In the genomic region with DNA sequence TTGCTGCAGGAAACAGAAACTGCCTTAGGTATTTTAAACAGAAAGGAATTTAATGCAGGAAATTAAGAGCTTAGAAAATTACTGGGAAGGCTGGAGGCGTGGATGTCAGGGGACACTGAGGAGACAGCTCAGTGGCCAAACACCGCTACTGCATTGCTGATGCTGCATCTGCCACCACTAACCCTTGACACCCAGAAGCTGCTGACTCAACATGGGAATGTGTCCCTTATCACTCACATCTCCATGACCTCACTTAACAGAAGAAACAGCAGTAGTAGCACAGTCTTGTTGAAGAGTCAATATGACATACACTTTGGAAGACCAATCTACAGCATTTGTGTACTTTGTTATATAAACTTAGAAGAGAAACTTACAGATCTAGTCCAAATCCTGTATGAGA, we compare ENCODE assay signal across 8 cellular contexts.
DNase-seq lines count a peak whose midpoint lies in the region; ATAC-seq, FAIRE-seq and TF ChIP-seq lines count a peak whose summit lies in the region.

No MANE protein-coding gene starts in this region.

- H3K27ac ChIP-seq in H9 (ENCODE audit: insufficient read length, low read depth, low read length): no peak overlapping the region
- H3K27ac ChIP-seq in OCI-LY7 (ENCODE audit: low read depth, low read length, poor library complexity, severe bottlenecking): no peak overlapping the region
- H3K27ac ChIP-seq in tibial artery: no peak overlapping the region
- no peak overlapping the region for H3K27ac ChIP-seq in pancreas

- no peak overlapping the region for H3K9ac ChIP-seq in H9 (ENCODE audit: extremely low read depth, insufficient read length, low read length)

- H3K56ac ChIP-seq in H9 (ENCODE audit: insufficient read length, low read depth, low read length): no peak overlapping the region

- no peaks in the 10 kb centered on the region for H3K79me1 ChIP-seq in H9 (ENCODE audit: insufficient read depth, low read depth, low read length, poor library complexity, severe bottlenecking)

- H3K4me2 ChIP-seq in H9 (ENCODE audit: insufficient read depth, insufficient read length, low read length): no peak overlapping the region
- H3K4me2 ChIP-seq in OCI-LY7 (ENCODE audit: low read length): no peak overlapping the region

- H3K4me3 Mint-ChIP-seq in H9 (no peak overlapping the region), natural killer cell (no peak overlapping the region)

- H3K4me3 ChIP-seq in GM12875 (ENCODE audit: low read depth, low read length) (no peak overlapping the region), OCI-LY7 (ENCODE audit: low read depth, low read length, poor library complexity, severe bottlenecking) (no peak overlapping the region), tibial artery (no peak overlapping the region), pancreas (no peak overlapping the region)

- H2BK15ac ChIP-seq in H9 (ENCODE audit: low read depth, low read length): no peak overlapping the region

- no peak overlapping the region for H4K5ac ChIP-seq in H9 (ENCODE audit: insufficient read length, low read depth, low read length)

- POLR2A ChIA-PET in OCI-LY7 (lab: Charles Lee): interaction anchor here (1.3 kb wide), 1 partner anchor 21 kb away, joined by 3 read pairs; no protein-coding TSS in a partner anchor

- no peaks in the 10 kb centered on the region for H3K9me2 ChIP-seq in OCI-LY7 (ENCODE audit: insufficient read depth, low read length)

- no peak overlapping the region for H3K14ac ChIP-seq in H9 (ENCODE audit: insufficient read depth, low read length)

- H3K4ac ChIP-seq in H9 (ENCODE audit: low read depth, low read length): no peak overlapping the region

- no CpG with 5 or more reads among the region's 2 CpGs for WGBS in H9 (ENCODE audit: extremely low coverage, insufficient read length, low lambda C conversion rate)
- WGBS in pancreas, 2 donors: 79 to 80% methylated on average over 2 of the region's 2 CpGs

- no peaks in the 10 kb centered on the region for H3K23me2 ChIP-seq in H9 (ENCODE audit: insufficient read length, low read depth, low read length, poor library complexity, severe bottlenecking)

- H2AFZ ChIP-seq in H9 (ENCODE audit: low read length): no peak overlapping the region
- H2AFZ ChIP-seq in OCI-LY7 (ENCODE audit: low read length): no peak overlapping the region

- H2BK5ac ChIP-seq in H9 (ENCODE audit: insufficient read length, low read length): no peak overlapping the region

- H3K18ac ChIP-seq in H9 (ENCODE audit: insufficient read length, low read depth, low read length): no peak overlapping the region

- H4K91ac ChIP-seq in H9 (ENCODE audit: insufficient read length, low read depth, low read length): no peak overlapping the region

- no peak overlapping the region for H2AK5ac ChIP-seq in H9 (ENCODE audit: insufficient read length, low read length)

- H3K4me1 Mint-ChIP-seq in H9 (peaks cover 0 to 3% of the 10 kb centered on the region in 2 experiments; a peak in 2 of 4 replicates), natural killer cell (no peaks in the 10 kb centered on the region)

- H3K27me3 ChIP-seq in H9 (ENCODE audit: insufficient read depth, low read length) (no peaks in the 10 kb centered on the region), tibial artery (no peaks in the 10 kb centered on the region), pancreas (no peaks in the 10 kb centered on the region)

- no peaks in the 10 kb centered on the region for H3K4me1 ChIP-seq in H9 (ENCODE audit: insufficient read depth, low read length)
- no peaks in the 10 kb centered on the region for H3K4me1 ChIP-seq in OCI-LY7 (ENCODE audit: insufficient read depth, low read length, poor library complexity, severe bottlenecking)
- peaks cover 0 to 6% (median 0%) of the 10 kb centered on the region in 4 donors for H3K4me1 ChIP-seq in tibial artery
- H3K4me1 ChIP-seq in pancreas: no peaks in the 10 kb centered on the region

- no peaks in the 10 kb centered on the region for H3K36me3 ChIP-seq in OCI-LY7 (ENCODE audit: insufficient read depth, low read length)
- H3K36me3 ChIP-seq in tibial artery: no peaks in the 10 kb centered on the region
- H3K36me3 ChIP-seq in pancreas: no peaks in the 10 kb centered on the region

- BruUV-seq in OCI-LY7 (replicated peaks; lab: Mats Ljungman, UMichigan): no TSS peak

- H4K20me1 ChIP-seq in H9 (ENCODE audit: control insufficient read depth, insufficient read depth, insufficient read length): no peaks in the 10 kb centered on the region
- H4K20me1 ChIP-seq in OCI-LY7 (ENCODE audit: insufficient read depth, low read length): no peaks in the 10 kb centered on the region

- H3K23ac ChIP-seq in H9 (ENCODE audit: insufficient read length, low read depth, low read length): no peak overlapping the region

- DNase-seq in H9 (peak; percentile 53), OCI-LY7 (ENCODE audit: low spot score) (no peak), foreskin melanocyte (peak; percentile 11), tibial artery (no peak), pancreas (no peak), natural killer cell (no peak), NCI-H774 (lab: John Stamatoyannopoulos, UW) (no peak)

- no peak for FAIRE-seq in pancreas (lab: Jason Lieb, UNC)

- no peak overlapping the region for H2BK120ac ChIP-seq in H9 (ENCODE audit: low read depth, low read length, poor library complexity, severe bottlenecking)

- H3K9me3 ChIP-seq in H9 (ENCODE audit: control insufficient read depth, low read depth, low read length) (peaks cover 5% of the 10 kb centered on the region), OCI-LY7 (ENCODE audit: low read length) (no peaks in the 10 kb centered on the region), tibial artery (no peaks in the 10 kb centered on the region), pancreas (no peaks in the 10 kb centered on the region)

- intact Hi-C loops in OCI-LY7 (cut with micrococcal nuclease; ENCODE audit: unreplicated experiment) (no loop called here), tibial artery (cut with DNase I; ENCODE audit: low total_unique reads) (no loop called here), pancreas (cut with DNase I) (no loop called here), natural killer cell (cut with micrococcal nuclease) (no loop called here)

- H3K27me3 Mint-ChIP-seq in H9 (ENCODE audit: low read depth) (no peaks in the 10 kb centered on the region), natural killer cell (ENCODE audit: low read depth in 2 of 2) (no peaks in the 10 kb centered on the region)

- CTCF ChIA-PET in OCI-LY7 (lab: Charles Lee; ENCODE audit: unreplicated experiment): no interaction called here

- H4K8ac ChIP-seq in H9 (replicated peaks; ENCODE audit: insufficient read length, low read depth, low read length): no peak overlapping the region

- H2BK20ac ChIP-seq in H9 (ENCODE audit: low read depth, low read length, poor library complexity, severe bottlenecking): no peak overlapping the region

- H3K36me3 Mint-ChIP-seq in H9 (ENCODE audit: insufficient read depth in 1 of 3, low read depth in 3 of 3): peaks cover 9 to 19% (median 11%) of the 10 kb centered on the region in 3 experiments
- no peaks in the 10 kb centered on the region for H3K36me3 Mint-ChIP-seq in natural killer cell

- H3K79me2 ChIP-seq in H9 (ENCODE audit: insufficient read depth, low read length) (no peaks in the 10 kb centered on the region), OCI-LY7 (ENCODE audit: insufficient read depth, low read depth, low read length) (no peaks in the 10 kb centered on the region)

- TF ChIP-seq CTCF in GM12875 (IDR thresholded peaks at IDR 0.05; ENCODE audit: borderline replicate concordance, insufficient read depth, low read depth, low read length): peak; percentile 45; the same call in 1 of the 2 replicates
- peak; percentile 59 for TF ChIP-seq CTCF in H9 (conservative IDR thresholded peaks at IDR 0.05)
- TF ChIP-seq CTCF in OCI-LY7 (conservative IDR thresholded peaks at IDR 0.05; ENCODE audit: low read length): 0 out of 2 replicates have a peak, but pooled peaks have one; percentile 24
- TF ChIP-seq CTCF in tibial artery (IDR thresholded peaks at IDR 0.05): no peak
- no peak for TF ChIP-seq CTCF in pancreas (IDR thresholded peaks at IDR 0.05)
- no peak for TF ChIP-seq CTCF in natural killer cell (IDR thresholded peaks at IDR 0.05)

- ATAC-seq in pancreas (no peak), natural killer cell (no peak)

- H3K27ac Mint-ChIP-seq in H9 (no peak overlapping the region), natural killer cell (no peak overlapping the region)

- H3T11ph ChIP-seq in H9 (ENCODE audit: low read length): no peak overlapping the region

- peaks cover 16 to 29% of the 10 kb centered on the region in 2 experiments for H3K9me3 Mint-ChIP-seq in H9
- peaks cover 9 to 14% of the 10 kb centered on the region in 2 donors for H3K9me3 Mint-ChIP-seq in natural killer cell

- no peak overlapping the region for H2BK12ac ChIP-seq in H9 (ENCODE audit: insufficient read length, low read depth, low read length)

Comparison
In these comparisons a context has a peak if more than half of its experiments do, and no peak if none do; other contexts are left out.
1. CTCF ChIP-seq: peak in GM12875 (single experiment), H9 (single experiment) and OCI-LY7 (single experiment); none in tibial artery (0 of 2), pancreas (0 of 4) and natural killer cell (single experiment).
2. DNase-seq: peak in H9 (single experiment) and foreskin melanocyte (single experiment); none in OCI-LY7 (single experiment), tibial artery (0 of 2), pancreas (0 of 6), natural killer cell (single experiment) and NCI-H774 (single experiment).